ENCODE assay signal across 8 cellular contexts in genomic region chr17:50055426-50056216, GRCh38. TPM values are rescaled to one million over a fixed set of nuclear protein-coding genes. Genes with fewer than 3 reads are reported as not detected.
DNase-seq lines count a peak whose midpoint lies in the region; ATAC-seq and TF ChIP-seq lines count a peak whose summit lies in the region.

ITGA3 (plus strand) TSS chr17:50056110; CDS start chr17:50056440, 330 bp downstream.

- ATAC-seq in HG03432 (IDR thresholded peaks at IDR 0.05; ENCODE audit: unreplicated experiment) (peak; percentile 42), GM19035 (IDR thresholded peaks at IDR 0.05; ENCODE audit: unreplicated experiment) (no peak)
- peak; percentile 46 for ATAC-seq in activated T-helper 17 cell treated with anti-CD3 and anti-CD28 coated beads, Interleukin-2, amount 50 U/mL, for 72 hours (replicated peaks)
- ATAC-seq in stimulated activated naive CD8-positive, alpha-beta T cell treated with anti-CD3 and anti-CD28 coated beads, Interleukin-15, Interleukin-2, amounts not matched to agents 100 U/mL and 50 U/mL, for 24 hours, result peak; percentile 35

- no peaks in the 10 kb centered on the region; the same call in 1 of the 2 replicates for H3K79me2 ChIP-seq in OCI-LY7 (ENCODE audit: insufficient read depth, low read depth, low read length)

- H2AFZ ChIP-seq in OCI-LY7 (ENCODE audit: low read length), result peak within 1 kb of the TSS; percentile 92

- intact Hi-C loops in OCI-LY7 (cut with micrococcal nuclease; ENCODE audit: unreplicated experiment), result loop anchor here (1.0 kb wide), 2 partner anchors 29 to 40 kb away; partner anchors contain the start of gene PDK2

- no peaks in the 10 kb centered on the region for H3K9me3 Mint-ChIP-seq in activated T-helper 17 cell treated with anti-CD3 and anti-CD28 coated beads, Interleukin-2, amount 50 U/mL, for 72 hours

- TF ChIP-seq CTCF in OCI-LY7 (conservative IDR thresholded peaks at IDR 0.05; ENCODE audit: low read length), result no peak

- no peaks in the 10 kb centered on the region for H3K36me3 ChIP-seq in OCI-LY7 (ENCODE audit: insufficient read depth, low read length)

- H3K36me3 Mint-ChIP-seq in activated T-helper 17 cell treated with anti-CD3 and anti-CD28 coated beads, Interleukin-2, amount 50 U/mL, for 72 hours (ENCODE audit: low read depth), result no peaks in the 10 kb centered on the region

- H3K4me2 ChIP-seq in OCI-LY7 (ENCODE audit: low read length), result peak within 1 kb of the TSS; percentile 89

- peaks cover 64% of the 10 kb centered on the region for H3K4me1 ChIP-seq in OCI-LY7 (ENCODE audit: insufficient read depth, low read length, poor library complexity, severe bottlenecking)

- peak within 1 kb of the TSS; percentile 67 for H3K27ac ChIP-seq in OCI-LY7 (ENCODE audit: low read depth, low read length, poor library complexity, severe bottlenecking)

- H3K4me1 Mint-ChIP-seq in activated T-helper 17 cell treated with anti-CD3 and anti-CD28 coated beads, Interleukin-2, amount 50 U/mL, for 72 hours, result peaks cover 14% of the 10 kb centered on the region

- H3K4me3 Mint-ChIP-seq in activated T-helper 17 cell treated with anti-CD3 and anti-CD28 coated beads, Interleukin-2, amount 50 U/mL, for 72 hours, result peak within 1 kb of the TSS; percentile 96

- no peaks in the 10 kb centered on the region for H3K27me3 Mint-ChIP-seq in activated T-helper 17 cell treated with anti-CD3 and anti-CD28 coated beads, Interleukin-2, amount 50 U/mL, for 72 hours

- peak within 1 kb of the TSS; percentile 86 for H3K27ac Mint-ChIP-seq in activated T-helper 17 cell treated with anti-CD3 and anti-CD28 coated beads, Interleukin-2, amount 50 U/mL, for 72 hours

- POLR2A ChIA-PET in OCI-LY7 (lab: Charles Lee), result interaction anchor here (1.0 kb wide), 1 partner anchor 38 kb away, joined by 5 read pairs; no protein-coding TSS in a partner anchor

- BruUV-seq in OCI-LY7 (replicated peaks; lab: Mats Ljungman, UMichigan), result no TSS peak

- DNase-seq in GM03348 (ENCODE audit: low spot score), result peak; percentile 88
- DNase-seq in OCI-LY7 (ENCODE audit: low spot score), result peak; percentile 78
- DNase-seq in fibroblast of gingiva (ENCODE audit: low read depth), result peak; percentile 90
- peak; percentile 97 for DNase-seq in myocyte (ENCODE audit: low read depth)
- peak; percentile 54 for DNase-seq in stimulated activated naive CD8-positive, alpha-beta T cell treated with anti-CD3 and anti-CD28 coated beads, Interleukin-15, Interleukin-2, amounts not matched to agents 100 U/mL and 50 U/mL, for 24 hours

- no peaks in the 10 kb centered on the region for H3K9me2 ChIP-seq in OCI-LY7 (ENCODE audit: insufficient read depth, low read length)

- CTCF ChIA-PET in OCI-LY7 (lab: Charles Lee; ENCODE audit: unreplicated experiment), result interaction anchor here (2.0 kb wide), 1 partner anchor 39 kb away, joined by 8 read pairs; no protein-coding TSS in a partner anchor

- no peaks in the 10 kb centered on the region for H3K9me3 ChIP-seq in OCI-LY7 (ENCODE audit: low read length)

- H3K4me3 ChIP-seq in OCI-LY7 (ENCODE audit: low read depth, low read length, poor library complexity, severe bottlenecking), result peak within 1 kb of the TSS; percentile 83

- H4K20me1 ChIP-seq in OCI-LY7 (ENCODE audit: insufficient read depth, low read length), result no peaks in the 10 kb centered on the region

RNA-seq across cellular contexts. Expression of gene ITGA3, which starts in this region (rescaled TPM):
- total RNA-seq in OCI-LY7 (2014; rRNA removed; shearing (Covaris generic)), result 23.2 and 30.7 TPM in 2 replicates
- total RNA-seq in OCI-LY7 (2022) (15.2 and 15.6 TPM in 2 replicates), myocyte (264 and 289 TPM in 2 replicates)
- 10 to 100 TPM in 1 of 2 donors, 1 to 10 TPM in 1; 5.3 to 22.2 TPM for total RNA-seq in activated T-helper 17 cell treated with anti-CD3 and anti-CD28 coated beads, Interleukin-2, amount 50 U/mL, for 72 hours
- 485 TPM for polyA plus RNA-seq in myocyte (2012)
